1 cellular context compared by ENCODE assay signal in the genomic region with DNA sequence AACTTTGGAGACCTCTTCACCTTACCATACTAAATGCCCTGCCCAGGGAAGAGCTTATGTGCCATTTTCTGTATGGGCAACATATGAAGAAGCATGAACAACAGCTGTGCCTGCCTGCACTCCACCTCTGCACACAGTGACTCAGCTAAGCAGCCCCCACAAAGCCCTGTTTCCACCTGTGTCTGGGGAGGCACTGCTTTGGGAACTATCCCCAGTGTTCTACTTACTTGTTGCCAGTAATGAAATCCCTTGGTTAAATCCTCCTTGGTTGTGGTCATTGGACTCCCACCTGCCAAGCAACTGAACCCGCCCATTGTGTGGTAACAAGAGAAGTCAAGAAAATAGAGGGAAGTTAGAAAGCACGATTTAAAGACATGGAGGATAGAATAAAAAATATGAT.
TF ChIP-seq lines count a peak whose summit lies in the region.

No MANE protein-coding gene starts in this region.

TF ChIP-seq in GM23338, 12 proteins besides CTCF, POLR2A, EP300 and RAD21 (continued from another document):
- TF ChIP-seq, protein P1, sequence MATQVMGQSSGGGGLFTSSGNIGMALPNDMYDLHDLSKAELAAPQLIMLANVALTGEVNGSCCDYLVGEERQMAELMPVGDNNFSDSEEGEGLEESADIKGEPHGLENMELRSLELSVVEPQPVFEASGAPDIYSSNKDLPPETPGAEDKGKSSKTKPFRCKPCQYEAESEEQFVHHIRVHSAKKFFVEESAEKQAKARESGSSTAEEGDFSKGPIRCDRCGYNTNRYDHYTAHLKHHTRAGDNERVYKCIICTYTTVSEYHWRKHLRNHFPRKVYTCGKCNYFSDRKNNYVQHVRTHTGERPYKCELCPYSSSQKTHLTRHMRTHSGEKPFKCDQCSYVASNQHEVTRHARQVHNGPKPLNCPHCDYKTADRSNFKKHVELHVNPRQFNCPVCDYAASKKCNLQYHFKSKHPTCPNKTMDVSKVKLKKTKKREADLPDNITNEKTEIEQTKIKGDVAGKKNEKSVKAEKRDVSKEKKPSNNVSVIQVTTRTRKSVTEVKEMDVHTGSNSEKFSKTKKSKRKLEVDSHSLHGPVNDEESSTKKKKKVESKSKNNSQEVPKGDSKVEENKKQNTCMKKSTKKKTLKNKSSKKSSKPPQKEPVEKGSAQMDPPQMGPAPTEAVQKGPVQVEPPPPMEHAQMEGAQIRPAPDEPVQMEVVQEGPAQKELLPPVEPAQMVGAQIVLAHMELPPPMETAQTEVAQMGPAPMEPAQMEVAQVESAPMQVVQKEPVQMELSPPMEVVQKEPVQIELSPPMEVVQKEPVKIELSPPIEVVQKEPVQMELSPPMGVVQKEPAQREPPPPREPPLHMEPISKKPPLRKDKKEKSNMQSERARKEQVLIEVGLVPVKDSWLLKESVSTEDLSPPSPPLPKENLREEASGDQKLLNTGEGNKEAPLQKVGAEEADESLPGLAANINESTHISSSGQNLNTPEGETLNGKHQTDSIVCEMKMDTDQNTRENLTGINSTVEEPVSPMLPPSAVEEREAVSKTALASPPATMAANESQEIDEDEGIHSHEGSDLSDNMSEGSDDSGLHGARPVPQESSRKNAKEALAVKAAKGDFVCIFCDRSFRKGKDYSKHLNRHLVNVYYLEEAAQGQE (IDR thresholded peaks at IDR 0.05; ENCODE audit: unreplicated experiment): no peak
- TF ChIP-seq ZNF114 (CRISPR knock-in tag; IDR thresholded peaks at IDR 0.05) (no peak), CREB1 (CRISPR knock-in tag; IDR thresholded peaks at IDR 0.05; ENCODE audit: low read depth) (no peak), POLR2AphosphoS5 (IDR thresholded peaks at IDR 0.05; ENCODE audit: low read depth) (no peak), EZH2phosphoT487 (IDR thresholded peaks at IDR 0.05; ENCODE audit: unreplicated experiment) (no peak), ZNF331 (CRISPR knock-in tag; IDR thresholded peaks at IDR 0.05; ENCODE audit: low read depth) (no peak), JUNB (IDR thresholded peaks at IDR 0.05; ENCODE audit: unreplicated experiment) (no peak)
- TF ChIP-seq, protein P2, sequence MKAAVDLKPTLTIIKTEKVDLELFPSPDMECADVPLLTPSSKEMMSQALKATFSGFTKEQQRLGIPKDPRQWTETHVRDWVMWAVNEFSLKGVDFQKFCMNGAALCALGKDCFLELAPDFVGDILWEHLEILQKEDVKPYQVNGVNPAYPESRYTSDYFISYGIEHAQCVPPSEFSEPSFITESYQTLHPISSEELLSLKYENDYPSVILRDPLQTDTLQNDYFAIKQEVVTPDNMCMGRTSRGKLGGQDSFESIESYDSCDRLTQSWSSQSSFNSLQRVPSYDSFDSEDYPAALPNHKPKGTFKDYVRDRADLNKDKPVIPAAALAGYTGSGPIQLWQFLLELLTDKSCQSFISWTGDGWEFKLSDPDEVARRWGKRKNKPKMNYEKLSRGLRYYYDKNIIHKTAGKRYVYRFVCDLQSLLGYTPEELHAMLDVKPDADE (IDR thresholded peaks at IDR 0.05): no peak
- TF ChIP-seq, protein P3, sequence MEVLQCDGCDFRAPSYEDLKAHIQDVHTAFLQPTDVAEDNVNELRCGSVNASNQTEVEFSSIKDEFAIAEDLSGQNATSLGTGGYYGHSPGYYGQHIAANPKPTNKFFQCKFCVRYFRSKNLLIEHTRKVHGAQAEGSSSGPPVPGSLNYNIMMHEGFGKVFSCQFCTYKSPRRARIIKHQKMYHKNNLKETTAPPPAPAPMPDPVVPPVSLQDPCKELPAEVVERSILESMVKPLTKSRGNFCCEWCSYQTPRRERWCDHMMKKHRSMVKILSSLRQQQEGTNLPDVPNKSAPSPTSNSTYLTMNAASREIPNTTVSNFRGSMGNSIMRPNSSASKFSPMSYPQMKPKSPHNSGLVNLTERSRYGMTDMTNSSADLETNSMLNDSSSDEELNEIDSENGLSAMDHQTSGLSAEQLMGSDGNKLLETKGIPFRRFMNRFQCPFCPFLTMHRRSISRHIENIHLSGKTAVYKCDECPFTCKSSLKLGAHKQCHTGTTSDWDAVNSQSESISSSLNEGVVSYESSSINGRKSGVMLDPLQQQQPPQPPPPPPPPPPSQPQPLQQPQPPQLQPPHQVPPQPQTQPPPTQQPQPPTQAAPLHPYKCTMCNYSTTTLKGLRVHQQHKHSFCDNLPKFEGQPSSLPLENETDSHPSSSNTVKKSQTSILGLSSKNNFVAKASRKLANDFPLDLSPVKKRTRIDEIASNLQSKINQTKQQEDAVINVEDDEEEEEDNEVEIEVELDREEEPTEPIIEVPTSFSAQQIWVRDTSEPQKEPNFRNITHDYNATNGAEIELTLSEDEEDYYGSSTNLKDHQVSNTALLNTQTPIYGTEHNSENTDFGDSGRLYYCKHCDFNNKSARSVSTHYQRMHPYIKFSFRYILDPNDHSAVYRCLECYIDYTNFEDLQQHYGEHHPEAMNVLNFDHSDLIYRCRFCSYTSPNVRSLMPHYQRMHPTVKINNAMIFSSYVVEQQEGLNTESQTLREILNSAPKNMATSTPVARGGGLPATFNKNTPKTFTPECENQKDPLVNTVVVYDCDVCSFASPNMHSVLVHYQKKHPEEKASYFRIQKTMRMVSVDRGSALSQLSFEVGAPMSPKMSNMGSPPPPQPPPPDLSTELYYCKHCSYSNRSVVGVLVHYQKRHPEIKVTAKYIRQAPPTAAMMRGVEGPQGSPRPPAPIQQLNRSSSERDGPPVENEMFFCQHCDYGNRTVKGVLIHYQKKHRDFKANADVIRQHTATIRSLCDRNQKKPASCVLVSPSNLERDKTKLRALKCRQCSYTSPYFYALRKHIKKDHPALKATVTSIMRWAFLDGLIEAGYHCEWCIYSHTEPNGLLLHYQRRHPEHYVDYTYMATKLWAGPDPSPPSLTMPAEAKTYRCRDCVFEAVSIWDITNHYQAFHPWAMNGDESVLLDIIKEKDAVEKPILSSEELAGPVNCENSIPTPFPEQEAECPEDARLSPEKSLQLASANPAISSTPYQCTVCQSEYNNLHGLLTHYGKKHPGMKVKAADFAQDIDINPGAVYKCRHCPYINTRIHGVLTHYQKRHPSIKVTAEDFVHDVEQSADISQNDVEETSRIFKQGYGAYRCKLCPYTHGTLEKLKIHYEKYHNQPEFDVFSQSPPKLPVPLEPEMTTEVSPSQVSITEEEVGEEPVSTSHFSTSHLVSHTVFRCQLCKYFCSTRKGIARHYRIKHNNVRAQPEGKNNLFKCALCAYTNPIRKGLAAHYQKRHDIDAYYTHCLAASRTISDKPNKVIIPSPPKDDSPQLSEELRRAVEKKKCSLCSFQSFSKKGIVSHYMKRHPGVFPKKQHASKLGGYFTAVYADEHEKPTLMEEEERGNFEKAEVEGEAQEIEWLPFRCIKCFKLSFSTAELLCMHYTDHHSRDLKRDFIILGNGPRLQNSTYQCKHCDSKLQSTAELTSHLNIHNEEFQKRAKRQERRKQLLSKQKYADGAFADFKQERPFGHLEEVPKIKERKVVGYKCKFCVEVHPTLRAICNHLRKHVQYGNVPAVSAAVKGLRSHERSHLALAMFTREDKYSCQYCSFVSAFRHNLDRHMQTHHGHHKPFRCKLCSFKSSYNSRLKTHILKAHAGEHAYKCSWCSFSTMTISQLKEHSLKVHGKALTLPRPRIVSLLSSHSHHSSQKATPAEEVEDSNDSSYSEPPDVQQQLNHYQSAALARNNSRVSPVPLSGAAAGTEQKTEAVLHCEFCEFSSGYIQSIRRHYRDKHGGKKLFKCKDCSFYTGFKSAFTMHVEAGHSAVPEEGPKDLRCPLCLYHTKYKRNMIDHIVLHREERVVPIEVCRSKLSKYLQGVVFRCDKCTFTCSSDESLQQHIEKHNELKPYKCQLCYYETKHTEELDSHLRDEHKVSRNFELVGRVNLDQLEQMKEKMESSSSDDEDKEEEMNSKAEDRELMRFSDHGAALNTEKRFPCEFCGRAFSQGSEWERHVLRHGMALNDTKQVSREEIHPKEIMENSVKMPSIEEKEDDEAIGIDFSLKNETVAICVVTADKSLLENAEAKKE (CRISPR knock-in tag; IDR thresholded peaks at IDR 0.05): no peak
TF ChIP-seq in GM23338: peak in this region for 0.
